In the genomic region with DNA sequence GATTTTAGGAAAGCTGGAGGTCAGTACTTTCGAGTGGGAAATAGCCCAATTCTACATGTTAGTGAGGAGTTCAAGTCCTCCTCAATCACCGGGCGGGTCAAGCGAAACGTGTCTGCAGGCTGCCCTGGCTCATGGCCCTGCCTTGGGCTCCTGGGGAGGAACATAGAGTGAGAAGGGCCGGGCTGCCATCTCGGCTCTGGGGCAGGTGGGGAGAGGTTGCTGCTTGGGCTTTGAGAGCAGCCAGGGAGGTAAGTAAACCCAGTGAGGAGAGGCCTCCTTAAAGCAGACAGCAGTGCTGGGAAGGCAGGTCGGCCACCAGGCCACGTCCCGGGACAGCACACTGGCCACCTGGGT, we compare ENCODE assay signal across 21 cellular contexts. TPM values are rescaled to one million over a fixed set of nuclear protein-coding genes. Genes with fewer than 3 reads are reported as not detected.
A peak's percentile ranks its signal among the peaks of the same experiment; 100 is the strongest.
DNase-seq lines count a peak whose midpoint lies in the region; ATAC-seq, FAIRE-seq and TF ChIP-seq lines count a peak whose summit lies in the region.
"Had no signal": no experiment of that assay in that cellular context is flagged by ENCODE, and none has a peak within 500 bp of the region (broad histone marks: within the 10 kb centered on the region; RNA-seq: fewer than 3 reads in every experiment).

No MANE protein-coding gene starts in this region.

- H2AFZ ChIP-seq in neural progenitor cell (replicated peaks), result no peak overlapping the region

- no peak overlapping the region for H3K4me2 ChIP-seq in neural progenitor cell

- H3K9me3 Mint-ChIP-seq in activated naive CD8-positive, alpha-beta T cell treated with anti-CD3 and anti-CD28 coated beads, Interleukin-2, amount 10 ng/mL, durations not matched to agents 7 days and 5 days, result no peaks in the 10 kb centered on the region
- no peaks in the 10 kb centered on the region for H3K9me3 Mint-ChIP-seq in activated naive CD8-positive, alpha-beta T cell treated with anti-CD3 and anti-CD28 coated beads for 36 hours
- H3K9me3 Mint-ChIP-seq in endodermal cell, result no peaks in the 10 kb centered on the region
- H3K9me3 Mint-ChIP-seq in neural progenitor cell, result no peaks in the 10 kb centered on the region
- H3K9me3 Mint-ChIP-seq: CD4-positive, alpha-beta memory T cell; HFFc6 had no signal

- H3K4me1 ChIP-seq in endodermal cell (ENCODE audit: control insufficient read depth, insufficient read depth, low read length) (no peaks in the 10 kb centered on the region), neural progenitor cell (no peaks in the 10 kb centered on the region)

- H3K27ac ChIP-seq in endodermal cell (ENCODE audit: low read depth, low read length) (no peak overlapping the region), neural progenitor cell (no peak overlapping the region)
- H3K27ac ChIP-seq: 22Rv1 had no signal

- FAIRE-seq in urothelium cell line (lab: Jason Lieb, UNC), result no peak
- FAIRE-seq: D721Med, G401.6, GM12892 had no signal

- H3K79me2 ChIP-seq in neural progenitor cell (ENCODE audit: low read depth), result no peaks in the 10 kb centered on the region

- no peak overlapping the region for H3K4me3 ChIP-seq in endodermal cell (ENCODE audit: low read length)
- no peak overlapping the region for H3K4me3 ChIP-seq in neural progenitor cell

- H3F3A ChIP-seq in neural progenitor cell (ENCODE audit: low read depth), result peaks cover 7% of the 10 kb centered on the region

- H3K9ac ChIP-seq in endodermal cell (ENCODE audit: extremely low read depth, low read length, poor library complexity, severe bottlenecking) (no peak overlapping the region), neural progenitor cell (no peak overlapping the region)

- POLR2A ChIA-PET in activated naive CD8-positive, alpha-beta T cell treated with anti-CD3 and anti-CD28 coated beads, Interleukin-2, amount 10 ng/mL, durations not matched to agents 7 days and 5 days (lab: Charles Lee), result no interaction called here

- H3K27me3 Mint-ChIP-seq in activated naive CD8-positive, alpha-beta T cell treated with anti-CD3 and anti-CD28 coated beads, Interleukin-2, amount 10 ng/mL, durations not matched to agents 7 days and 5 days, result no peaks in the 10 kb centered on the region
- no peaks in the 10 kb centered on the region for H3K27me3 Mint-ChIP-seq in activated naive CD8-positive, alpha-beta T cell treated with anti-CD3 and anti-CD28 coated beads for 36 hours
- no peaks in the 10 kb centered on the region for H3K27me3 Mint-ChIP-seq in endodermal cell (ENCODE audit: insufficient read depth)
- H3K27me3 Mint-ChIP-seq in neural progenitor cell (ENCODE audit: insufficient read depth, low read depth), result no peaks in the 10 kb centered on the region
- H3K27me3 Mint-ChIP-seq: CD4-positive, alpha-beta memory T cell had no signal

- H3K36me3 Mint-ChIP-seq in activated naive CD8-positive, alpha-beta T cell treated with anti-CD3 and anti-CD28 coated beads, Interleukin-2, amount 10 ng/mL, durations not matched to agents 7 days and 5 days, result peaks cover 7% of the 10 kb centered on the region
- H3K36me3 Mint-ChIP-seq in activated naive CD8-positive, alpha-beta T cell treated with anti-CD3 and anti-CD28 coated beads for 36 hours, result peaks cover 30% of the 10 kb centered on the region
- H3K36me3 Mint-ChIP-seq in endodermal cell (ENCODE audit: low read depth) (peaks cover 34% of the 10 kb centered on the region), neural progenitor cell (peaks cover 10% of the 10 kb centered on the region)

- no peak for ATAC-seq in activated naive CD8-positive, alpha-beta T cell treated with anti-CD3 and anti-CD28 coated beads, Interleukin-2, amount 10 ng/mL, durations not matched to agents 7 days and 5 days (ENCODE audit: low read depth)

- 94 to 95% methylated on average over 3 to 10 of the region's 10 CpGs for WGBS in endodermal cell (ENCODE audit: insufficient coverage in 1 of 2, insufficient read length in 1 of 2), 2 experiments

- H3K27me3 ChIP-seq in endodermal cell (ENCODE audit: control insufficient read depth, insufficient read depth, low read length, poor library complexity, severe bottlenecking) (no peaks in the 10 kb centered on the region), neural progenitor cell (no peaks in the 10 kb centered on the region)

- TF ChIP-seq CTCF in endodermal cell (conservative IDR thresholded peaks at IDR 0.05) (no peak), neural progenitor cell (IDR thresholded peaks at IDR 0.05) (no peak)

- H3K9me3 ChIP-seq in endodermal cell (ENCODE audit: control insufficient read depth, low read length) (no peaks in the 10 kb centered on the region), neural progenitor cell (ENCODE audit: low read depth) (no peaks in the 10 kb centered on the region)

- no peak overlapping the region for H3K4me3 Mint-ChIP-seq in activated naive CD8-positive, alpha-beta T cell treated with anti-CD3 and anti-CD28 coated beads, Interleukin-2, amount 10 ng/mL, durations not matched to agents 7 days and 5 days
- H3K4me3 Mint-ChIP-seq in activated naive CD8-positive, alpha-beta T cell treated with anti-CD3 and anti-CD28 coated beads for 36 hours, result no peak overlapping the region
- H3K4me3 Mint-ChIP-seq in endodermal cell, result no peak overlapping the region
- no peak overlapping the region for H3K4me3 Mint-ChIP-seq in neural progenitor cell
- H3K4me3 Mint-ChIP-seq: CD4-positive, alpha-beta memory T cell; HFFc6 had no signal

- H3K4me1 Mint-ChIP-seq in activated naive CD8-positive, alpha-beta T cell treated with anti-CD3 and anti-CD28 coated beads, Interleukin-2, amount 10 ng/mL, durations not matched to agents 7 days and 5 days, result peaks cover 1% of the 10 kb centered on the region
- H3K4me1 Mint-ChIP-seq in activated naive CD8-positive, alpha-beta T cell treated with anti-CD3 and anti-CD28 coated beads for 36 hours, result no peaks in the 10 kb centered on the region
- H3K4me1 Mint-ChIP-seq in endodermal cell (no peaks in the 10 kb centered on the region), neural progenitor cell (peaks cover 2% of the 10 kb centered on the region)

- H3K27ac Mint-ChIP-seq in activated naive CD8-positive, alpha-beta T cell treated with anti-CD3 and anti-CD28 coated beads, Interleukin-2, amount 10 ng/mL, durations not matched to agents 7 days and 5 days, result peak overlapping the region; percentile 4
- H3K27ac Mint-ChIP-seq in activated naive CD8-positive, alpha-beta T cell treated with anti-CD3 and anti-CD28 coated beads for 36 hours, result no peak overlapping the region
- peak overlapping the region; percentile 53 for H3K27ac Mint-ChIP-seq in endodermal cell
- peak overlapping the region; percentile 39 for H3K27ac Mint-ChIP-seq in neural progenitor cell
- H3K27ac Mint-ChIP-seq: HFFc6 had no signal

- H3K36me3 ChIP-seq in endodermal cell (ENCODE audit: control insufficient read depth, insufficient read depth, low read length) (peaks cover 10% of the 10 kb centered on the region), neural progenitor cell (no peaks in the 10 kb centered on the region)

- DNase-seq in activated naive CD8-positive, alpha-beta T cell treated with anti-CD3 and anti-CD28 coated beads, Interleukin-2, amount 10 ng/mL, durations not matched to agents 7 days and 5 days, result no peak
- no peak for DNase-seq in activated naive CD8-positive, alpha-beta T cell treated with anti-CD3 and anti-CD28 coated beads for 36 hours
- DNase-seq in endodermal cell (no peak), neural progenitor cell (ENCODE audit: low spot score) (no peak), urothelium cell line (ENCODE audit: low spot score) (no peak), NCI-H1417 treated with DMSO at 0.1 percent for 48 hours (lab: John Stamatoyannopoulos, UW) (no peak), iPS-NIHi7 (ENCODE audit: extremely low spot score) (no peak), NCI-H1092 (lab: John Stamatoyannopoulos, UW) (no peak)
- DNase-seq: C1 segment of cervical spinal cord; CD4-positive, alpha-beta memory T cell; DMS153; DMS79 treated with DMSO at 0.1 percent for 48 hours; EL; HCEC 1CT; HFFc6; IMR-90; KBM-7 had no signal

- no peaks in the 10 kb centered on the region for H4K20me1 ChIP-seq in neural progenitor cell (ENCODE audit: low read depth)

RNA-seq across cellular contexts. Expression of gene UBC, which starts 32.0 kb away (rescaled TPM):
- 1,000 to 10,000 TPM; 1,024 to 1,046 TPM for total RNA-seq in activated naive CD8-positive, alpha-beta T cell treated with anti-CD3 and anti-CD28 coated beads, Interleukin-2, amount 10 ng/mL, durations not matched to agents 7 days and 5 days
- total RNA-seq in activated naive CD8-positive, alpha-beta T cell treated with anti-CD3 and anti-CD28 coated beads for 36 hours, result 100 to 1,000 TPM; 927 to 944 TPM
- 100 to 1,000 TPM; 580 to 625 TPM for total RNA-seq in endodermal cell
- polyA plus RNA-seq in endodermal cell (2013, experiment 1 of 2), result 856 TPM
- 866 TPM for polyA plus RNA-seq in endodermal cell (2013, experiment 2 of 2)
- 857 and 897 TPM in 2 replicates for total RNA-seq in neural progenitor cell (ENCODE audit: low replicate concordance)

RNA-seq across cellular contexts. Expression of gene DHX37, which starts 42.5 kb away (rescaled TPM):
- 10 to 100 TPM; 29.7 to 30.2 TPM for total RNA-seq in activated naive CD8-positive, alpha-beta T cell treated with anti-CD3 and anti-CD28 coated beads, Interleukin-2, amount 10 ng/mL, durations not matched to agents 7 days and 5 days
- total RNA-seq in activated naive CD8-positive, alpha-beta T cell treated with anti-CD3 and anti-CD28 coated beads for 36 hours, result 10 to 100 TPM; 51.0 to 51.2 TPM
- total RNA-seq in endodermal cell, result 10 to 100 TPM; 16.6 to 22.8 TPM
- polyA plus RNA-seq in endodermal cell (2013, experiment 1 of 2), result 9.2 TPM
- 8.9 TPM for polyA plus RNA-seq in endodermal cell (2013, experiment 2 of 2)
- total RNA-seq in neural progenitor cell (ENCODE audit: low replicate concordance), result 5.4 and 12.2 TPM in 2 replicates

RNA-seq across cellular contexts. Expression of gene BRI3BP, which starts 47.0 kb away (rescaled TPM):
- total RNA-seq in activated naive CD8-positive, alpha-beta T cell treated with anti-CD3 and anti-CD28 coated beads, Interleukin-2, amount 10 ng/mL, durations not matched to agents 7 days and 5 days, result 10 to 100 TPM; 17.1 to 17.2 TPM
- 10 to 100 TPM; 32.8 to 33.3 TPM for total RNA-seq in activated naive CD8-positive, alpha-beta T cell treated with anti-CD3 and anti-CD28 coated beads for 36 hours
- total RNA-seq in endodermal cell (10 to 100 TPM; 10.5 to 16.0 TPM), neural progenitor cell (ENCODE audit: low replicate concordance) (2.5 TPM in 2 replicates)
- polyA plus RNA-seq in endodermal cell (2013, experiment 1 of 2), result 6.6 TPM
- polyA plus RNA-seq in endodermal cell (2013, experiment 2 of 2), result 7.0 TPM
